In the genomic region with DNA sequence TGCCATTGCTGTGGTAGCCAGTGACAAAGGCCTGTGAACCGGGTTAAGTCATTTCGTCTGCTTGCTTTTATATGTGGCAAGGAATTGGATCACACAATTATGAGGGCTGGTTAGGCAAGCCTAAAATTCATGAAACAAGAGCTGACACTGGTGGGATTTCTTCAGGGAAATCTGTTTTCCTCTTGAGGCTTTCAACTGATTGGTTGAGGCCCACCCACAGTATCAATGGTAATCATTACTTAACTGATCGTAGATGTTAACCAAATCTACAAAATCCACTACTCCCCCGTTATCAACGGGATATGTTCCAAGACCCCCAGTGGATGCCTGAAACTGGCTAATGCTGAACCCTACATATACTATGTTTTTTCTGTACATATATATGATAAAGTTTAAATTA, we compare ENCODE assay signal across 35 cellular contexts. TPM values are rescaled to one million over a fixed set of nuclear protein-coding genes. Genes with fewer than 3 reads are reported as not detected.
"Had no signal": no experiment of that assay in that cellular context is flagged by ENCODE, and none has a peak within 500 bp of the region (broad histone marks: within the 10 kb centered on the region; RNA-seq: fewer than 3 reads in every experiment).

No MANE protein-coding gene starts in this region.

- H3K4me2 ChIP-seq: KMS-11 had no signal

- H3K9me3 Mint-ChIP-seq: T-cell had no signal

- H3K4me3 ChIP-seq: Peyer's patch, SJCRH30, SK-N-MC had no signal

- H3K4me1 ChIP-seq: Peyer's patch, SJCRH30 had no signal

- H3K9ac ChIP-seq: KMS-11 had no signal

- H3K27ac Mint-ChIP-seq: T-cell had no signal

- H3K27me3 Mint-ChIP-seq: T-cell had no signal

- DNase-seq: MM.1S, MV-4-11, NCI-H1092, NCI-H1105, NCI-H1417 treated with DMSO at 0.1 percent for 48 hours, NCI-H1436 treated with DMSO at 0.1 percent for 48 hours, NCI-H1694 treated with DMSO at 0.1 percent for 48 hours, NCI-H187 treated with DMSO at 0.1 percent for 48 hours, NCI-H2029, NCI-H2081, NCI-H2171 treated with DMSO at 0.1 percent for 48 hours, NCI-H2227 treated with DMSO at 0.1 percent for 48 hours, NCI-H345, NCI-H446 treated with DMSO at 0.1 percent for 48 hours, NCI-H510A, NCI-H524, NCI-H526, NCI-H69, NCI-H748 treated with DMSO at 0.1 percent for 48 hours, NCI-H82, OCI-M1, PC-3, Peyer's patch, SHP77, SIG-M5, SJCRH30, T-cell had no signal

- H3K4me3 Mint-ChIP-seq: T-cell had no signal

- H3K27ac ChIP-seq: KMS-11, Peyer's patch, RWPE1, SJCRH30, SK-N-MC had no signal

- H3K27me3 ChIP-seq: Peyer's patch, SJCRH30 had no signal

- H3K9me3 ChIP-seq: Peyer's patch, SJCRH30 had no signal

RNA-seq across cellular contexts. Expression of a gene that starts 29.3 kb away (rescaled TPM):
- total RNA-seq: LHCN-M2; MCF 10A; PC-3; Peyer's patch; Right ventricle myocardium inferior; SJCRH30; SK-MEL-5; T-cell; T-helper 1 cell treated with Interleukin-12 subunit alpha and Interleukin-12 subunit beta and Interleukin-4 antibody, amounts not matched to agents 30 ng/mL and 1 ng/mL, for 36 hours had no signal
